Comparison of ENCODE assay signal across 29 cellular contexts in genomic region chr13:23629566-23630272, GRCh38. TPM values are rescaled to one million over a fixed set of nuclear protein-coding genes. Genes with fewer than 3 reads are reported as not detected.
A peak's percentile ranks its signal among the peaks of the same experiment; 100 is the strongest.
DNase-seq lines count a peak whose midpoint lies in the region; ATAC-seq, FAIRE-seq and TF ChIP-seq lines count a peak whose summit lies in the region.
"Had no signal": no experiment of that assay in that cellular context is flagged by ENCODE, and none has a peak within 500 bp of the region (broad histone marks: within the 10 kb centered on the region; RNA-seq: fewer than 3 reads in every experiment).

No MANE protein-coding gene starts in this region.

- no peak overlapping the region for H3K23ac ChIP-seq in IMR-90 (ENCODE audit: low read depth, low read length)

- H4K8ac ChIP-seq in IMR-90 (ENCODE audit: low read depth in 2 of 2, low read length in 2 of 2): no peak overlapping the region

- no peak overlapping the region; the same call in 1 of the 2 replicates for H3K18ac ChIP-seq in IMR-90 (ENCODE audit: low read depth, low read length)

- no peak for ATAC-seq in IMR-90 (ENCODE audit: low read depth)
- ATAC-seq in right cardiac atrium: peak in 1 of 2 donors; percentile 40
- peak; percentile 28 to 86 (median 78) for ATAC-seq in pancreas
- ATAC-seq in T-helper 17 cell: no peak
- ATAC-seq in activated naive CD4-positive, alpha-beta T cell treated with anti-CD3 and anti-CD28 coated beads, Interleukin-2, amount 50 U/mL, for 72 hours: no peak
- ATAC-seq in SK-N-SH treated with all-trans-retinoic acid at 6 μM for 48 hours: no peak
- ATAC-seq: CD8-positive, alpha-beta T cell; esophagus mucosa; gastroesophageal sphincter; left colon had no signal

- H3K36me3 Mint-ChIP-seq in T-helper 17 cell (ENCODE audit: low read depth): no peaks in the 10 kb centered on the region
- H3K36me3 Mint-ChIP-seq in activated naive CD4-positive, alpha-beta T cell treated with anti-CD3 and anti-CD28 coated beads, Interleukin-2, amount 50 U/mL, for 72 hours: no peaks in the 10 kb centered on the region
- H3K36me3 Mint-ChIP-seq: CD8-positive, alpha-beta T cell had no signal

- H2AFZ ChIP-seq in IMR-90 (replicated peaks; ENCODE audit: low read length, poor library complexity): no peak overlapping the region
- H2AFZ ChIP-seq: GM23248 had no signal

- no peaks in the 10 kb centered on the region for H3K9me3 Mint-ChIP-seq in activated naive CD4-positive, alpha-beta T cell treated with anti-CD3 and anti-CD28 coated beads, Interleukin-2, amount 50 U/mL, for 72 hours
- H3K9me3 Mint-ChIP-seq: activated naive CD4-positive, alpha-beta T cell treated with anti-CD3 and anti-CD28 coated beads for 36 hours; CD8-positive, alpha-beta T cell; central memory CD8-positive, alpha-beta T cell had no signal

- no peak overlapping the region for H3K4ac ChIP-seq in IMR-90 (ENCODE audit: low read depth, low read length)

- in situ Hi-C loops in IMR-90 (cut with MboI; ENCODE audit: low sequenced_read_pairs): no loop called here

- H3K9me3 ChIP-seq in IMR-90 (ENCODE audit: control insufficient read depth, insufficient read depth, low read length) (no peaks in the 10 kb centered on the region), right cardiac atrium (ENCODE audit: control insufficient read depth, low read length) (no peaks in the 10 kb centered on the region), pancreas (no peaks in the 10 kb centered on the region), T-helper 17 cell (ENCODE audit: control insufficient read depth, low read length, poor library complexity, severe bottlenecking) (no peaks in the 10 kb centered on the region)
- H3K9me3 ChIP-seq: gastroesophageal sphincter, thyroid gland had no signal

- H4K91ac ChIP-seq in IMR-90 (ENCODE audit: insufficient read depth, low read depth, low read length): no peak overlapping the region

- H3K27ac ChIP-seq in IMR-90 (ENCODE audit: insufficient read depth, low read length) (no peak overlapping the region), right cardiac atrium (ENCODE audit: low read length) (peak overlapping the region; percentile 72), pancreas (peak overlapping the region in 2 of 4 donors; percentile 18 to 31)
- H3K27ac ChIP-seq: GM23248, HL-60, SK-N-MC had no signal

- no peak for TF ChIP-seq CTCF in IMR-90 (conservative IDR thresholded peaks at IDR 0.05; ENCODE audit: low read depth, low read length)
- TF ChIP-seq CTCF in pancreas (IDR thresholded peaks at IDR 0.05): no peak

- no peaks in the 10 kb centered on the region for H3K4me1 Mint-ChIP-seq in T-helper 17 cell
- H3K4me1 Mint-ChIP-seq: central memory CD8-positive, alpha-beta T cell had no signal

- no peak for TF ChIP-seq RAD21 in IMR-90 (IDR thresholded peaks at IDR 0.05; ENCODE audit: low read length)

- no peaks in the 10 kb centered on the region for H4K20me1 ChIP-seq in IMR-90 (ENCODE audit: insufficient read depth, low read length)

- H4K5ac ChIP-seq in IMR-90 (ENCODE audit: low read depth, low read length): no peak overlapping the region; the same call in 1 of the 2 replicates

- no peak overlapping the region for H3K27ac Mint-ChIP-seq in T-helper 17 cell
- no peak overlapping the region for H3K27ac Mint-ChIP-seq in activated naive CD4-positive, alpha-beta T cell treated with anti-CD3 and anti-CD28 coated beads, Interleukin-2, amount 50 U/mL, for 72 hours
- H3K27ac Mint-ChIP-seq: activated naive CD4-positive, alpha-beta T cell treated with anti-CD3 and anti-CD28 coated beads for 36 hours; CD8-positive, alpha-beta T cell had no signal

- CTCF ChIA-PET in IMR-90 (lab: Yijun Ruan, JAX): interaction anchor here (0.9 to 1.3 kb wide), 2 partner anchors 11 to 59 kb away, joined by 3 read pairs; no protein-coding TSS in a partner anchor

- no peak overlapping the region for H3K4me2 ChIP-seq in IMR-90 (ENCODE audit: low read depth, low read length)

- H3K4me1 ChIP-seq in IMR-90 (ENCODE audit: control insufficient read depth, insufficient read depth, low read length): peaks cover 15% of the 10 kb centered on the region
- H3K4me1 ChIP-seq in right cardiac atrium (ENCODE audit: control insufficient read depth, insufficient read depth, low read length): peaks cover 14% of the 10 kb centered on the region
- H3K4me1 ChIP-seq in pancreas: peaks cover 6 to 29% (median 19%) of the 10 kb centered on the region in 3 donors

- dilution Hi-C loops in IMR-90 (cut with HindIII; ENCODE audit: low sequenced_read_pairs, unreplicated experiment): no loop called here

- no peak overlapping the region for H3K14ac ChIP-seq in IMR-90 (replicated peaks; ENCODE audit: low read depth, low read length)

- BruUV-seq in IMR-90 (replicated peaks; lab: Mats Ljungman, UMichigan): no TSS peak

- H3K4me3 ChIP-seq in IMR-90 (ENCODE audit: insufficient read depth, low read depth, low read length) (no peak overlapping the region), right cardiac atrium (ENCODE audit: low read length) (no peak overlapping the region), pancreas (no peak overlapping the region)
- H3K4me3 ChIP-seq: gastroesophageal sphincter, GM23248, SK-N-MC, thyroid gland had no signal

- no peak overlapping the region for H3K4me3 Mint-ChIP-seq in T-helper 17 cell
- H3K4me3 Mint-ChIP-seq: activated naive CD4-positive, alpha-beta T cell treated with anti-CD3 and anti-CD28 coated beads for 36 hours; CD8-positive, alpha-beta T cell; central memory CD8-positive, alpha-beta T cell had no signal

- H3K9ac ChIP-seq in IMR-90 (ENCODE audit: low read depth, low read length): no peak overlapping the region
- H3K9ac ChIP-seq: GM23248 had no signal

- no peak for DNase-seq in IMR-90
- DNase-seq in NCI-H69 (lab: John Stamatoyannopoulos, UW): peak; percentile 94
- no peak for DNase-seq in right cardiac atrium
- no peak for DNase-seq in pancreas
- DNase-seq in T-helper 17 cell: no peak
- no peak for DNase-seq in activated naive CD4-positive, alpha-beta T cell treated with anti-CD3 and anti-CD28 coated beads, Interleukin-2, amount 50 U/mL, for 72 hours (ENCODE audit: low spot score in 2 of 2)
- DNase-seq in HuH-7 (ENCODE audit: low spot score): no peak
- DNase-seq: activated CD4-positive, CD25-positive, alpha-beta regulatory T cell treated with anti-CD3 and anti-CD28 coated beads, Interleukin-2, amount 50 U/mL, for 72 hours; activated naive CD4-positive, alpha-beta T cell treated with anti-CD3 and anti-CD28 coated beads for 36 hours; activated T-cell treated with anti-CD3 and anti-CD28 coated beads, Interleukin-2, amount 50 U/mL, for 48 hours; CD8-positive, alpha-beta T cell; GM23248; left colon; NCI-H187; NCI-H446 treated with DMSO at 0.1 percent for 48 hours; NK-92 treated with Interleukin-12 subunit alpha and Interleukin-12 subunit beta, amount 100 ng/mL, for 24 hours; nucleus accumbens; stimulated activated naive CD4-positive, alpha-beta T cell; T1000; thyroid gland had no signal

- no peaks in the 10 kb centered on the region for H3K27me3 ChIP-seq in IMR-90 (ENCODE audit: control insufficient read depth, insufficient read depth, low read length)
- no peaks in the 10 kb centered on the region for H3K27me3 ChIP-seq in right cardiac atrium (ENCODE audit: control insufficient read depth, insufficient read depth)
- no peaks in the 10 kb centered on the region for H3K27me3 ChIP-seq in pancreas
- H3K27me3 ChIP-seq: gastroesophageal sphincter, thyroid gland had no signal

- no peak overlapping the region for H2BK5ac ChIP-seq in IMR-90 (ENCODE audit: low read depth, low read length, poor library complexity, severe bottlenecking)

- no peak overlapping the region for H2BK20ac ChIP-seq in IMR-90 (ENCODE audit: low read depth, low read length)

- no peak for TF ChIP-seq POLR2A in IMR-90 (IDR thresholded peaks at IDR 0.05; ENCODE audit: low read depth, low read length)

- peaks cover 3% of the 10 kb centered on the region; the same call in 1 of the 2 replicates for H3K9me1 ChIP-seq in IMR-90 (ENCODE audit: insufficient read depth, low read length)

- H3K27me3 Mint-ChIP-seq in T-helper 17 cell: peaks cover 33% of the 10 kb centered on the region

- H2AK5ac ChIP-seq in IMR-90 (ENCODE audit: low read depth, low read length): peak overlapping the region; percentile 17; the same call in 1 of the 2 replicates

- H2BK120ac ChIP-seq in IMR-90 (ENCODE audit: low read depth, low read length): no peak overlapping the region

- WGBS in IMR-90 (ENCODE audit: extremely low coverage in 2 of 2, insufficient read length in 1 of 2), 2 experiments: no CpG with 5 or more reads among the region's 6 CpGs
- WGBS in right cardiac atrium: 89% methylated on average over 6 of the region's 6 CpGs
- WGBS in pancreas, 2 donors: 62 to 63% methylated on average over 6 of the region's 6 CpGs

- H2BK15ac ChIP-seq in IMR-90 (ENCODE audit: low read depth, low read length): no peak overlapping the region

- H2AK9ac ChIP-seq in IMR-90 (replicated peaks; ENCODE audit: low read depth, low read length, poor library complexity): no peak overlapping the region

- no peak for FAIRE-seq in pancreas (lab: Jason Lieb, UNC)
- FAIRE-seq: GM19239, RCC 7860 had no signal

- H3K56ac ChIP-seq in IMR-90 (ENCODE audit: extremely low read depth, insufficient read depth, low read length): no peak overlapping the region

- POLR2A ChIA-PET in IMR-90 (lab: Charles Lee; ENCODE audit: unreplicated experiment): interaction anchor here (0.6 to 1.0 kb wide), 4 partner anchors 8 to 243 kb away, joined by 3 to 19 read pairs (median 4); no protein-coding TSS in a partner anchor

- H3K36me3 ChIP-seq in IMR-90 (ENCODE audit: control insufficient read depth, insufficient read depth, low read length) (peaks cover 46% of the 10 kb centered on the region), pancreas (no peaks in the 10 kb centered on the region)
- H3K36me3 ChIP-seq: gastroesophageal sphincter, thyroid gland had no signal

- peaks cover 4 to 13% of the 10 kb centered on the region in 2 experiments; a peak in 3 of 4 replicates for H3K79me1 ChIP-seq in IMR-90 (ENCODE audit: low read depth in 1 of 2, low read length in 2 of 2)

- intact Hi-C loops in IMR-90 (cut with micrococcal nuclease): no loop called here
- intact Hi-C loops in right cardiac atrium (cut with DNase I): no loop called here
- intact Hi-C loops in pancreas (cut with DNase I): no loop called here

TF ChIP-seq in IMR-90, 13 proteins besides CTCF, POLR2A, EP300 and RAD21 (continues in another document):
- no peak for TF ChIP-seq MAZ (IDR thresholded peaks at IDR 0.05; ENCODE audit: borderline replicate concordance, low read depth, low read length)
- no peak for TF ChIP-seq CHD1 (IDR thresholded peaks at IDR 0.05; ENCODE audit: low read depth, low read length)

TF ChIP-seq in SK-N-SH treated with all-trans-retinoic acid at 6 μM for 48 hours, 23 proteins besides CTCF, POLR2A, EP300 and RAD21 (continues in another document):
- no peak for TF ChIP-seq TOX (CRISPR knock-in tag; IDR thresholded peaks at IDR 0.05; ENCODE audit: borderline replicate concordance)

RNA-seq across cellular contexts. Expression of gene TNFRSF19, which starts 59.5 kb away (rescaled TPM):
- 18.6 and 21.9 TPM in 2 replicates for total RNA-seq in IMR-90 (2012; rRNA removed)
- polyA plus RNA-seq in IMR-90 (2012; rRNA removed): 19.8 and 26.3 TPM in 2 replicates
- polyA plus RNA-seq in IMR-90 (2012; cell fraction: cytosol; rRNA removed): 22.9 and 37.5 TPM in 2 replicates
- 17.5 and 57.8 TPM in 2 replicates for polyA plus RNA-seq in IMR-90 (2012; cell fraction: nucleus; rRNA removed; ENCODE audit: low replicate concordance)
- total RNA-seq in right cardiac atrium: 10 to 100 TPM; 26.2 to 50.8 (median 38.6) TPM
- polyA plus RNA-seq in right cardiac atrium: 15.6 TPM
- total RNA-seq in pancreas: 10 to 100 TPM in 1 of 6 donors, 1 to 10 TPM in 5; 1.5 to 14.1 (median 2.7) TPM
- 1 to 10 TPM; 2.7 to 6.2 TPM for polyA plus RNA-seq in pancreas
- under 1 TPM; 0.16 to 0.17 TPM for total RNA-seq in T-helper 17 cell
- total RNA-seq in activated naive CD4-positive, alpha-beta T cell treated with anti-CD3 and anti-CD28 coated beads, Interleukin-2, amount 50 U/mL, for 72 hours: not detected
- total RNA-seq: activated CD8-positive, alpha-beta memory T cell treated with anti-CD3 and anti-CD28 coated beads for 36 hours; activated naive CD4-positive, alpha-beta T cell treated with anti-CD3 and anti-CD28 coated beads for 36 hours; CD8-positive, alpha-beta T cell had no signal

Comparison
In these comparisons a context has a peak if more than half of its experiments do, and no peak if none do; other contexts are left out.
1. ATAC-seq: peak in pancreas (4 of 4); none in IMR-90 (single experiment), T-helper 17 cell (single experiment), activated naive CD4-positive, alpha-beta T cell treated with anti-CD3 and anti-CD28 coated beads, Interleukin-2, amount 50 U/mL, for 72 hours (0 of 2) and SK-N-SH treated with all-trans-retinoic acid at 6 μM for 48 hours (single experiment).